Comparison of ENCODE assay signal across 18 cellular contexts in genomic region chr9:94112716-94113465, GRCh38.
"Had no signal": no experiment of that assay in that cellular context is flagged by ENCODE, and none has a peak within 500 bp of the region (broad histone marks: within the 10 kb centered on the region; RNA-seq: fewer than 3 reads in every experiment).

No MANE protein-coding gene starts in this region.

- H3K4me1 ChIP-seq: right lobe of liver, spleen had no signal

- H3K36me3 ChIP-seq: neutrophil, right lobe of liver, spleen, upper lobe of left lung had no signal

- H3K4me3 ChIP-seq: right lobe of liver, spleen, upper lobe of left lung had no signal

- H3K27me3 Mint-ChIP-seq: activated B cell treated with CpG ODN at 0.5 μM for 24 hours; activated CD4-positive, alpha-beta T cell treated with anti-CD3 and anti-CD28 coated beads, Interleukin-2, amount 10 ng/mL, durations not matched to agents 7 days and 5 days; activated naive CD4-positive, alpha-beta T cell treated with anti-CD3 and anti-CD28 coated beads, Interleukin-2, amount 50 U/mL, for 24 hours; naive thymus-derived CD4-positive, alpha-beta T cell; progenitor cell of endocrine pancreas; stimulated activated memory B cell treated with anti-CD40 and anti-IgM and Interleukin-4, amounts not matched to agents 10 μg/mL and 1 μg/mL and 100 μg/mL, for 72 hours had no signal

- H3K36me3 Mint-ChIP-seq: stimulated activated memory B cell treated with anti-CD40 and anti-IgM and Interleukin-4, amounts not matched to agents 10 μg/mL and 1 μg/mL and 100 μg/mL, for 72 hours had no signal

- ATAC-seq: naive thymus-derived CD4-positive, alpha-beta T cell; right lobe of liver; stimulated activated memory B cell treated with anti-CD40 and anti-IgM and Interleukin-4, amounts not matched to agents 10 μg/mL and 1 μg/mL and 100 μg/mL, for 72 hours had no signal

- H3K9me3 ChIP-seq: neutrophil, right lobe of liver, spleen, upper lobe of left lung had no signal

- H3K9me3 Mint-ChIP-seq: stimulated activated memory B cell treated with anti-CD40 and anti-IgM and Interleukin-4, amounts not matched to agents 10 μg/mL and 1 μg/mL and 100 μg/mL, for 72 hours had no signal

- H3K27ac ChIP-seq: neutrophil, right lobe of liver, spleen, upper lobe of left lung had no signal

- DNase-seq: activated B cell treated with CpG ODN at 0.5 μM for 24 hours; activated CD4-positive, alpha-beta T cell treated with anti-CD3 and anti-CD28 coated beads, Interleukin-2, amount 10 ng/mL, durations not matched to agents 7 days and 5 days; activated T-cell treated with anti-CD3 and anti-CD28 coated beads, Interleukin-2, amount 50 U/mL, for 1 hour; aorta; caudate nucleus; cortex of kidney; effector memory CD4-positive, alpha-beta T cell; hippocampal formation; naive thymus-derived CD4-positive, alpha-beta T cell; right lobe of liver; spleen; stimulated activated CD4-positive, alpha-beta T cell treated with anti-CD3 and anti-CD28 coated beads, Interleukin-1b, Interleukin-23, amount 100 ng/mL, for 48 hours; T1000; upper lobe of left lung had no signal

- H3K4me1 Mint-ChIP-seq: activated B cell treated with CpG ODN at 0.5 μM for 24 hours; activated naive CD4-positive, alpha-beta T cell treated with anti-CD3 and anti-CD28 coated beads, Interleukin-2, amount 50 U/mL, for 24 hours; stimulated activated memory B cell treated with anti-CD40 and anti-IgM and Interleukin-4, amounts not matched to agents 10 μg/mL and 1 μg/mL and 100 μg/mL, for 72 hours had no signal

- H3K27me3 ChIP-seq: neutrophil, right lobe of liver, spleen, upper lobe of left lung had no signal

- H3K27ac Mint-ChIP-seq: activated B cell treated with CpG ODN at 0.5 μM for 24 hours; activated CD4-positive, alpha-beta T cell treated with anti-CD3 and anti-CD28 coated beads, Interleukin-2, amount 10 ng/mL, durations not matched to agents 7 days and 5 days; activated naive CD4-positive, alpha-beta T cell treated with anti-CD3 and anti-CD28 coated beads, Interleukin-2, amount 50 U/mL, for 24 hours; naive thymus-derived CD4-positive, alpha-beta T cell; progenitor cell of endocrine pancreas; stimulated activated memory B cell treated with anti-CD40 and anti-IgM and Interleukin-4, amounts not matched to agents 10 μg/mL and 1 μg/mL and 100 μg/mL, for 72 hours had no signal

- H3K4me3 Mint-ChIP-seq: activated B cell treated with CpG ODN at 0.5 μM for 24 hours; activated CD4-positive, alpha-beta T cell treated with anti-CD3 and anti-CD28 coated beads, Interleukin-2, amount 10 ng/mL, durations not matched to agents 7 days and 5 days; activated naive CD4-positive, alpha-beta T cell treated with anti-CD3 and anti-CD28 coated beads, Interleukin-2, amount 50 U/mL, for 24 hours; naive thymus-derived CD4-positive, alpha-beta T cell; stimulated activated memory B cell treated with anti-CD40 and anti-IgM and Interleukin-4, amounts not matched to agents 10 μg/mL and 1 μg/mL and 100 μg/mL, for 72 hours had no signal
